In the genomic region with DNA sequence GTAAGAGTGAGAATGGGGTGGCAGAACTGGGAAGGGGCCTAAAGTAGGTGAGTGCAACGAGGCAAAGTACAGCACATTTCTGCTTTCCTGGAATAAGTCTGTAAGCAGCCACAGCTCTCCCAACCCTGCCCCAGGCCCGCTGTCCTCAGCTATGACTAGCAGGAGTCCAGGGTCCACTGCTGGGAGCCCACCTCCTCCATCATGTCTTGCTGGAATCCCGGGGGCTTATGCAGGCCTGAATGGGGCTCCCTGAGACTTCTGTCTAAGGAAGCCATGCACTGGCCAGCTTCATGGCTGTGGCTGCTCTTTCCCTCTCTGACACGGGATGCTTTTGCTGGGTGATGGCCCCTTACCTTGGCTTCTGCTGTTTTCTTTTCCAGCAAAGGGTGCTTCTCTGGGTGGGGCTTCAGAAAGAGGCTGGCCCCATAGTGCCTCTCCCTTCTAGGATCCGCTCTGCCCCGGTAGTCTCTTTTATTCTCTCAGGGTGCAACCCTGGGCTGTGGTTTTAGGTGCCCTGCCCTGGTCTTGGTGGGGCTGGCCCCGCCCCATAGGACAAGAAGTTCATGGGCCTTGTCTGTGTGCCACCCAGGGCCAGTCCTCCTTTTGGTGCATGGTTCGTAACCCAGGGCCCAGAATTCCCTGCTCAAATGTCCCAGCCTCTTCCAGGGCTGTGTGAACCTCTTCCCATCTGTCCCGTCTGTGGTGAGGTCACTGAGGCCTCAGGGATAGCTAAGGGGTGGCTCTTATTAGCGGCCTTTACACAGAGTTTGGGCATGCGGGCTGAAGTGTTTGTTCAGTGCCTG, we compare ENCODE assay signal across 1 cellular context.
TF ChIP-seq lines count a peak whose summit lies in the region.

No MANE protein-coding gene starts in this region.

TF ChIP-seq in HepG2, 621 proteins besides CTCF, POLR2A, EP300 and RAD21 (continued from another document and continues in another):
- TF ChIP-seq, protein P1, sequence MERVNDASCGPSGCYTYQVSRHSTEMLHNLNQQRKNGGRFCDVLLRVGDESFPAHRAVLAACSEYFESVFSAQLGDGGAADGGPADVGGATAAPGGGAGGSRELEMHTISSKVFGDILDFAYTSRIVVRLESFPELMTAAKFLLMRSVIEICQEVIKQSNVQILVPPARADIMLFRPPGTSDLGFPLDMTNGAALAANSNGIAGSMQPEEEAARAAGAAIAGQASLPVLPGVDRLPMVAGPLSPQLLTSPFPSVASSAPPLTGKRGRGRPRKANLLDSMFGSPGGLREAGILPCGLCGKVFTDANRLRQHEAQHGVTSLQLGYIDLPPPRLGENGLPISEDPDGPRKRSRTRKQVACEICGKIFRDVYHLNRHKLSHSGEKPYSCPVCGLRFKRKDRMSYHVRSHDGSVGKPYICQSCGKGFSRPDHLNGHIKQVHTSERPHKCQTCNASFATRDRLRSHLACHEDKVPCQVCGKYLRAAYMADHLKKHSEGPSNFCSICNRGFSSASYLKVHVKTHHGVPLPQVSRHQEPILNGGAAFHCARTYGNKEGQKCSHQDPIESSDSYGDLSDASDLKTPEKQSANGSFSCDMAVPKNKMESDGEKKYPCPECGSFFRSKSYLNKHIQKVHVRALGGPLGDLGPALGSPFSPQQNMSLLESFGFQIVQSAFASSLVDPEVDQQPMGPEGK (CRISPR knock-in tag; IDR thresholded peaks at IDR 0.05): peak; percentile 31
- TF ChIP-seq NFKBIZ (CRISPR knock-in tag; IDR thresholded peaks at IDR 0.05): no peak
- TF ChIP-seq, protein P2, sequence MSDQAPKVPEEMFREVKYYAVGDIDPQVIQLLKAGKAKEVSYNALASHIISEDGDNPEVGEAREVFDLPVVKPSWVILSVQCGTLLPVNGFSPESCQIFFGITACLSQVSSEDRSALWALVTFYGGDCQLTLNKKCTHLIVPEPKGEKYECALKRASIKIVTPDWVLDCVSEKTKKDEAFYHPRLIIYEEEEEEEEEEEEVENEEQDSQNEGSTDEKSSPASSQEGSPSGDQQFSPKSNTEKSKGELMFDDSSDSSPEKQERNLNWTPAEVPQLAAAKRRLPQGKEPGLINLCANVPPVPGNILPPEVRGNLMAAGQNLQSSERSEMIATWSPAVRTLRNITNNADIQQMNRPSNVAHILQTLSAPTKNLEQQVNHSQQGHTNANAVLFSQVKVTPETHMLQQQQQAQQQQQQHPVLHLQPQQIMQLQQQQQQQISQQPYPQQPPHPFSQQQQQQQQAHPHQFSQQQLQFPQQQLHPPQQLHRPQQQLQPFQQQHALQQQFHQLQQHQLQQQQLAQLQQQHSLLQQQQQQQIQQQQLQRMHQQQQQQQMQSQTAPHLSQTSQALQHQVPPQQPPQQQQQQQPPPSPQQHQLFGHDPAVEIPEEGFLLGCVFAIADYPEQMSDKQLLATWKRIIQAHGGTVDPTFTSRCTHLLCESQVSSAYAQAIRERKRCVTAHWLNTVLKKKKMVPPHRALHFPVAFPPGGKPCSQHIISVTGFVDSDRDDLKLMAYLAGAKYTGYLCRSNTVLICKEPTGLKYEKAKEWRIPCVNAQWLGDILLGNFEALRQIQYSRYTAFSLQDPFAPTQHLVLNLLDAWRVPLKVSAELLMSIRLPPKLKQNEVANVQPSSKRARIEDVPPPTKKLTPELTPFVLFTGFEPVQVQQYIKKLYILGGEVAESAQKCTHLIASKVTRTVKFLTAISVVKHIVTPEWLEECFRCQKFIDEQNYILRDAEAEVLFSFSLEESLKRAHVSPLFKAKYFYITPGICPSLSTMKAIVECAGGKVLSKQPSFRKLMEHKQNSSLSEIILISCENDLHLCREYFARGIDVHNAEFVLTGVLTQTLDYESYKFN (CRISPR knock-in tag; conservative IDR thresholded peaks at IDR 0.05): peak; percentile 42; the same call in 1 of the 2 replicates
- no peak for TF ChIP-seq MED8 (CRISPR knock-in tag; IDR thresholded peaks at IDR 0.05; ENCODE audit: insufficient replicate concordance)
- no peak for TF ChIP-seq ZNF180 (CRISPR knock-in tag; IDR thresholded peaks at IDR 0.05; ENCODE audit: borderline replicate concordance, low read depth)
- TF ChIP-seq, protein P3, sequence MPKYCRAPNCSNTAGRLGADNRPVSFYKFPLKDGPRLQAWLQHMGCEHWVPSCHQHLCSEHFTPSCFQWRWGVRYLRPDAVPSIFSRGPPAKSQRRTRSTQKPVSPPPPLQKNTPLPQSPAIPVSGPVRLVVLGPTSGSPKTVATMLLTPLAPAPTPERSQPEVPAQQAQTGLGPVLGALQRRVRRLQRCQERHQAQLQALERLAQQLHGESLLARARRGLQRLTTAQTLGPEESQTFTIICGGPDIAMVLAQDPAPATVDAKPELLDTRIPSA (CRISPR knock-in tag; IDR thresholded peaks at IDR 0.05; ENCODE audit: borderline replicate concordance): no peak
- TF ChIP-seq PITX1 (CRISPR knock-in tag; IDR thresholded peaks at IDR 0.05): no peak
- TF ChIP-seq SMARCC2 (IDR thresholded peaks at IDR 0.05): no peak
- no peak for TF ChIP-seq YY1 (IDR thresholded peaks at IDR 0.05; ENCODE audit: insufficient read depth, insufficient replicate concordance, low read depth, low read length)
- TF ChIP-seq FOXK2 (IDR thresholded peaks at IDR 0.05): no peak
- no peak for TF ChIP-seq FOXK1 (CRISPR knock-in tag; IDR thresholded peaks at IDR 0.05; ENCODE audit: borderline replicate concordance, low read depth)
- TF ChIP-seq, protein P4, sequence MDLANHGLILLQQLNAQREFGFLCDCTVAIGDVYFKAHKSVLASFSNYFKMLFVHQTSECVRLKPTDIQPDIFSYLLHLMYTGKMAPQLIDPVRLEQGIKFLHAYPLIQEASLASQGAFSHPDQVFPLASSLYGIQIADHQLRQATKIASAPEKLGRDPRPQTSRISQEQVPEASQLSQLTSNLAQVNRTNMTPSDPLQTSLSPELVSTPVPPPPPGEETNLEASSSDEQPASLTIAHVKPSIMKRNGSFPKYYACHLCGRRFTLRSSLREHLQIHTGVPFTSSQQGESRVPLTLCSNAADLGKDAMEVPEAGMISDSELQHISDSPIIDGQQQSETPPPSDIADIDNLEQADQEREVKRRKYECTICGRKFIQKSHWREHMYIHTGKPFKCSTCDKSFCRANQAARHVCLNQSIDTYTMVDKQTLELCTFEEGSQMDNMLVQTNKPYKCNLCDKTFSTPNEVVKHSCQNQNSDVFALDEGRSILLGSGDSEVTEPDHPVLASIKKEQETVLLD (CRISPR knock-in tag; IDR thresholded peaks at IDR 0.05; ENCODE audit: low read depth): no peak
- TF ChIP-seq KDM5A (IDR thresholded peaks at IDR 0.05; ENCODE audit: borderline replicate concordance, low read length): no peak
- no peak for TF ChIP-seq MLLT10 (CRISPR knock-in tag; IDR thresholded peaks at IDR 0.05)
- no peak; the same call in 1 of the 2 replicates for TF ChIP-seq ZSCAN29 (CRISPR knock-in tag; conservative IDR thresholded peaks at IDR 0.05)
- no peak for TF ChIP-seq MIER3 (CRISPR knock-in tag; IDR thresholded peaks at IDR 0.05; ENCODE audit: borderline replicate concordance)
- TF ChIP-seq, protein P5, sequence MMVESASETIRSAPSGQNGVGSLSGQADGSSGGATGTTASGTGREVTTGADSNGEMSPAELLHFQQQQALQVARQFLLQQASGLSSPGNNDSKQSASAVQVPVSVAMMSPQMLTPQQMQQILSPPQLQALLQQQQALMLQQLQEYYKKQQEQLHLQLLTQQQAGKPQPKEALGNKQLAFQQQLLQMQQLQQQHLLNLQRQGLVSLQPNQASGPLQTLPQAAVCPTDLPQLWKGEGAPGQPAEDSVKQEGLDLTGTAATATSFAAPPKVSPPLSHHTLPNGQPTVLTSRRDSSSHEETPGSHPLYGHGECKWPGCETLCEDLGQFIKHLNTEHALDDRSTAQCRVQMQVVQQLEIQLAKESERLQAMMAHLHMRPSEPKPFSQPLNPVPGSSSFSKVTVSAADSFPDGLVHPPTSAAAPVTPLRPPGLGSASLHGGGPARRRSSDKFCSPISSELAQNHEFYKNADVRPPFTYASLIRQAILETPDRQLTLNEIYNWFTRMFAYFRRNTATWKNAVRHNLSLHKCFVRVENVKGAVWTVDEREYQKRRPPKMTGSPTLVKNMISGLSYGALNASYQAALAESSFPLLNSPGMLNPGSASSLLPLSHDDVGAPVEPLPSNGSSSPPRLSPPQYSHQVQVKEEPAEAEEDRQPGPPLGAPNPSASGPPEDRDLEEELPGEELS (CRISPR knock-in tag; IDR thresholded peaks at IDR 0.05): peak; percentile 17; the same call in 1 of the 2 replicates
- no peak for TF ChIP-seq ZNF234 (CRISPR knock-in tag; conservative IDR thresholded peaks at IDR 0.05)
- TF ChIP-seq ZNF251 (CRISPR knock-in tag; IDR thresholded peaks at IDR 0.05): no peak
- TF ChIP-seq, protein P6, sequence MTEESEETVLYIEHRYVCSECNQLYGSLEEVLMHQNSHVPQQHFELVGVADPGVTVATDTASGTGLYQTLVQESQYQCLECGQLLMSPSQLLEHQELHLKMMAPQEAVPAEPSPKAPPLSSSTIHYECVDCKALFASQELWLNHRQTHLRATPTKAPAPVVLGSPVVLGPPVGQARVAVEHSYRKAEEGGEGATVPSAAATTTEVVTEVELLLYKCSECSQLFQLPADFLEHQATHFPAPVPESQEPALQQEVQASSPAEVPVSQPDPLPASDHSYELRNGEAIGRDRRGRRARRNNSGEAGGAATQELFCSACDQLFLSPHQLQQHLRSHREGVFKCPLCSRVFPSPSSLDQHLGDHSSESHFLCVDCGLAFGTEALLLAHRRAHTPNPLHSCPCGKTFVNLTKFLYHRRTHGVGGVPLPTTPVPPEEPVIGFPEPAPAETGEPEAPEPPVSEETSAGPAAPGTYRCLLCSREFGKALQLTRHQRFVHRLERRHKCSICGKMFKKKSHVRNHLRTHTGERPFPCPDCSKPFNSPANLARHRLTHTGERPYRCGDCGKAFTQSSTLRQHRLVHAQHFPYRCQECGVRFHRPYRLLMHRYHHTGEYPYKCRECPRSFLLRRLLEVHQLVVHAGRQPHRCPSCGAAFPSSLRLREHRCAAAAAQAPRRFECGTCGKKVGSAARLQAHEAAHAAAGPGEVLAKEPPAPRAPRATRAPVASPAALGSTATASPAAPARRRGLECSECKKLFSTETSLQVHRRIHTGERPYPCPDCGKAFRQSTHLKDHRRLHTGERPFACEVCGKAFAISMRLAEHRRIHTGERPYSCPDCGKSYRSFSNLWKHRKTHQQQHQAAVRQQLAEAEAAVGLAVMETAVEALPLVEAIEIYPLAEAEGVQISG (CRISPR knock-in tag; IDR thresholded peaks at IDR 0.05): peak; percentile 43
- no peak for TF ChIP-seq ZNF468 (CRISPR knock-in tag; IDR thresholded peaks at IDR 0.05)
- no peak; the same call in none of the 2 replicates for TF ChIP-seq ZNF501 (CRISPR knock-in tag; IDR thresholded peaks at IDR 0.05)
- TF ChIP-seq, protein P7, sequence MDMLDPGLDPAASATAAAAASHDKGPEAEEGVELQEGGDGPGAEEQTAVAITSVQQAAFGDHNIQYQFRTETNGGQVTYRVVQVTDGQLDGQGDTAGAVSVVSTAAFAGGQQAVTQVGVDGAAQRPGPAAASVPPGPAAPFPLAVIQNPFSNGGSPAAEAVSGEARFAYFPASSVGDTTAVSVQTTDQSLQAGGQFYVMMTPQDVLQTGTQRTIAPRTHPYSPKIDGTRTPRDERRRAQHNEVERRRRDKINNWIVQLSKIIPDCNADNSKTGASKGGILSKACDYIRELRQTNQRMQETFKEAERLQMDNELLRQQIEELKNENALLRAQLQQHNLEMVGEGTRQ (IDR thresholded peaks at IDR 0.05; ENCODE audit: low read depth, low read length): no peak
- TF ChIP-seq, protein P7 (CRISPR knock-in tag; IDR thresholded peaks at IDR 0.05; ENCODE audit: borderline replicate concordance): no peak
- no peak for TF ChIP-seq WIZ (CRISPR knock-in tag; IDR thresholded peaks at IDR 0.05)
- peak; percentile 54 for TF ChIP-seq ZFY (CRISPR knock-in tag; IDR thresholded peaks at IDR 0.05)
- no peak for TF ChIP-seq SOX5 (CRISPR knock-in tag; IDR thresholded peaks at IDR 0.05; ENCODE audit: borderline replicate concordance)
- TF ChIP-seq, protein P8, sequence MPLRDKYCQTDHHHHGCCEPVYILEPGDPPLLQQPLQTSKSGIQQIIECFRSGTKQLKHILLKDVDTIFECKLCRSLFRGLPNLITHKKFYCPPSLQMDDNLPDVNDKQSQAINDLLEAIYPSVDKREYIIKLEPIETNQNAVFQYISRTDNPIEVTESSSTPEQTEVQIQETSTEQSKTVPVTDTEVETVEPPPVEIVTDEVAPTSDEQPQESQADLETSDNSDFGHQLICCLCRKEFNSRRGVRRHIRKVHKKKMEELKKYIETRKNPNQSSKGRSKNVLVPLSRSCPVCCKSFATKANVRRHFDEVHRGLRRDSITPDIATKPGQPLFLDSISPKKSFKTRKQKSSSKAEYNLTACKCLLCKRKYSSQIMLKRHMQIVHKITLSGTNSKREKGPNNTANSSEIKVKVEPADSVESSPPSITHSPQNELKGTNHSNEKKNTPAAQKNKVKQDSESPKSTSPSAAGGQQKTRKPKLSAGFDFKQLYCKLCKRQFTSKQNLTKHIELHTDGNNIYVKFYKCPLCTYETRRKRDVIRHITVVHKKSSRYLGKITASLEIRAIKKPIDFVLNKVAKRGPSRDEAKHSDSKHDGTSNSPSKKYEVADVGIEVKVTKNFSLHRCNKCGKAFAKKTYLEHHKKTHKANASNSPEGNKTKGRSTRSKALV (CRISPR knock-in tag; IDR thresholded peaks at IDR 0.05): no peak
- TF ChIP-seq CENPX (CRISPR knock-in tag; IDR thresholded peaks at IDR 0.05): no peak
- TF ChIP-seq, protein P9, sequence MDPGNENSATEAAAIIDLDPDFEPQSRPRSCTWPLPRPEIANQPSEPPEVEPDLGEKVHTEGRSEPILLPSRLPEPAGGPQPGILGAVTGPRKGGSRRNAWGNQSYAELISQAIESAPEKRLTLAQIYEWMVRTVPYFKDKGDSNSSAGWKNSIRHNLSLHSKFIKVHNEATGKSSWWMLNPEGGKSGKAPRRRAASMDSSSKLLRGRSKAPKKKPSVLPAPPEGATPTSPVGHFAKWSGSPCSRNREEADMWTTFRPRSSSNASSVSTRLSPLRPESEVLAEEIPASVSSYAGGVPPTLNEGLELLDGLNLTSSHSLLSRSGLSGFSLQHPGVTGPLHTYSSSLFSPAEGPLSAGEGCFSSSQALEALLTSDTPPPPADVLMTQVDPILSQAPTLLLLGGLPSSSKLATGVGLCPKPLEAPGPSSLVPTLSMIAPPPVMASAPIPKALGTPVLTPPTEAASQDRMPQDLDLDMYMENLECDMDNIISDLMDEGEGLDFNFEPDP (CRISPR knock-in tag; conservative IDR thresholded peaks at IDR 0.05): no peak
- TF ChIP-seq RBAK (CRISPR knock-in tag; IDR thresholded peaks at IDR 0.05): no peak
- TF ChIP-seq HNF4A (CRISPR knock-in tag; IDR thresholded peaks at IDR 0.05): peak; percentile 77
- TF ChIP-seq ZNF20 (CRISPR knock-in tag; IDR thresholded peaks at IDR 0.05): no peak
- TF ChIP-seq RFXANK (CRISPR knock-in tag; IDR thresholded peaks at IDR 0.05): no peak
- no peak for TF ChIP-seq ZKSCAN1 (IDR thresholded peaks at IDR 0.05; ENCODE audit: low read length)
- no peak for TF ChIP-seq HDAC1 (CRISPR knock-in tag; IDR thresholded peaks at IDR 0.05)
- no peak for TF ChIP-seq KDM4B (CRISPR knock-in tag; IDR thresholded peaks at IDR 0.05)
- TF ChIP-seq ZNF850 (CRISPR knock-in tag; conservative IDR thresholded peaks at IDR 0.05): no peak
- no peak for TF ChIP-seq NR2F1 (CRISPR knock-in tag; IDR thresholded peaks at IDR 0.05)
- TF ChIP-seq CEBPB (IDR thresholded peaks at IDR 0.05; ENCODE audit: borderline replicate concordance, low read depth, low read length): no peak
